In genomic region chr20:5127859-5128409, GRCh38 we compare ENCODE assay signal across 8 cellular contexts. TPM values are rescaled to one million over a fixed set of nuclear protein-coding genes. Genes with fewer than 3 reads are reported as not detected.
DNase-seq lines count a peak whose midpoint lies in the region; ATAC-seq and TF ChIP-seq lines count a peak whose summit lies in the region.

No MANE protein-coding gene starts in this region.

- H3K27me3 ChIP-seq in kidney epithelial cell (ENCODE audit: control insufficient read depth, insufficient read depth, low read length) (no peaks in the 10 kb centered on the region), thymus (ENCODE audit: control insufficient read depth, insufficient read depth) (no peaks in the 10 kb centered on the region)

- intact Hi-C loops in activated CD4-positive, alpha-beta T cell treated with anti-CD3 and anti-CD28 coated beads, Interleukin-2, amount 10 ng/mL, durations not matched to agents 24 days and 14 days (cut with micrococcal nuclease) = loop anchor here (1.0 to 10.0 kb wide), 4 partner anchors 9 to 717 kb away; partner anchors contain the start of gene PCNA

- H3K27ac Mint-ChIP-seq in activated CD4-positive, alpha-beta T cell treated with anti-CD3 and anti-CD28 coated beads, Interleukin-2, amount 10 ng/mL, durations not matched to agents 24 days and 14 days = peak overlapping the region; percentile 98
- peak overlapping the region; percentile 92 for H3K27ac Mint-ChIP-seq in activated naive CD8-positive, alpha-beta T cell

- no peak for TF ChIP-seq CTCF in kidney epithelial cell (IDR thresholded peaks at IDR 0.05; ENCODE audit: insufficient read depth, low read length, poor library complexity, severe bottlenecking)

- H3K36me3 Mint-ChIP-seq in activated CD4-positive, alpha-beta T cell treated with anti-CD3 and anti-CD28 coated beads, Interleukin-2, amount 10 ng/mL, durations not matched to agents 24 days and 14 days (ENCODE audit: low read depth) = peaks cover 15% of the 10 kb centered on the region
- no peaks in the 10 kb centered on the region for H3K36me3 Mint-ChIP-seq in activated naive CD8-positive, alpha-beta T cell

- H3K4me3 ChIP-seq in kidney epithelial cell (ENCODE audit: low read depth, low read length) (peak overlapping the region; percentile 91), thymus (ENCODE audit: low read length) (peak overlapping the region; percentile 96)

- H3K4me3 Mint-ChIP-seq in activated CD4-positive, alpha-beta T cell treated with anti-CD3 and anti-CD28 coated beads, Interleukin-2, amount 10 ng/mL, durations not matched to agents 24 days and 14 days = peak overlapping the region; percentile 95
- H3K4me3 Mint-ChIP-seq in activated naive CD8-positive, alpha-beta T cell = peak overlapping the region; percentile 96

- ATAC-seq in HG03442 (IDR thresholded peaks at IDR 0.05; ENCODE audit: unreplicated experiment) (no peak), GM21515 (IDR thresholded peaks at IDR 0.05; ENCODE audit: unreplicated experiment) (no peak)

- H3K27ac ChIP-seq in thymus (ENCODE audit: low read depth) = peak overlapping the region; percentile 98

- H3K36me3 ChIP-seq in kidney epithelial cell (ENCODE audit: control insufficient read depth, insufficient read depth, low read length) = no peaks in the 10 kb centered on the region
- H3K36me3 ChIP-seq in thymus (ENCODE audit: control insufficient read depth, insufficient read depth) = no peaks in the 10 kb centered on the region

- H3K27me3 Mint-ChIP-seq in activated CD4-positive, alpha-beta T cell treated with anti-CD3 and anti-CD28 coated beads, Interleukin-2, amount 10 ng/mL, durations not matched to agents 24 days and 14 days = no peaks in the 10 kb centered on the region
- H3K27me3 Mint-ChIP-seq in activated naive CD8-positive, alpha-beta T cell = no peaks in the 10 kb centered on the region

- DNase-seq in activated CD4-positive, alpha-beta T cell treated with anti-CD3 and anti-CD28 coated beads, Interleukin-2, amount 10 ng/mL, durations not matched to agents 24 days and 14 days = peak; percentile 60
- no peak for DNase-seq in activated CD4-positive, alpha-beta T cell treated with anti-CD3 and anti-CD28 coated beads, Interleukin-2, amount 50 U/mL, for 48 hours
- DNase-seq in kidney epithelial cell (ENCODE audit: low read depth) = no peak
- no peak for DNase-seq in RKO (ENCODE audit: low spot score)

- H3K9me3 Mint-ChIP-seq in activated CD4-positive, alpha-beta T cell treated with anti-CD3 and anti-CD28 coated beads, Interleukin-2, amount 10 ng/mL, durations not matched to agents 24 days and 14 days = no peaks in the 10 kb centered on the region
- no peaks in the 10 kb centered on the region for H3K9me3 Mint-ChIP-seq in activated naive CD8-positive, alpha-beta T cell (ENCODE audit: low read depth)

- H3K4me1 Mint-ChIP-seq in activated CD4-positive, alpha-beta T cell treated with anti-CD3 and anti-CD28 coated beads, Interleukin-2, amount 10 ng/mL, durations not matched to agents 24 days and 14 days = peaks cover 38% of the 10 kb centered on the region
- H3K4me1 Mint-ChIP-seq in activated naive CD8-positive, alpha-beta T cell (ENCODE audit: low read depth) = peaks cover 33% of the 10 kb centered on the region

- 53% methylated on average over 6 of the region's 6 CpGs for WGBS in thymus

- H3K4me1 ChIP-seq in thymus (ENCODE audit: control insufficient read depth, insufficient read depth, low read length) = peaks cover 11% of the 10 kb centered on the region

- H3K9me3 ChIP-seq in thymus (ENCODE audit: control insufficient read depth) = no peaks in the 10 kb centered on the region

RNA-seq across cellular contexts. Expression of gene CDS2, which starts 1.1 kb away (rescaled TPM):
- total RNA-seq in activated CD4-positive, alpha-beta T cell treated with anti-CD3 and anti-CD28 coated beads, Interleukin-2, amount 10 ng/mL, durations not matched to agents 24 days and 14 days = 34.7 and 39.2 TPM in 2 replicates
- total RNA-seq in kidney epithelial cell = 36.9 and 38.1 TPM in 2 replicates
- polyA plus RNA-seq in thymus = 13.4 TPM

RNA-seq across cellular contexts. Expression of gene PCNA, which starts 8.2 kb away (rescaled TPM):
- total RNA-seq in activated CD4-positive, alpha-beta T cell treated with anti-CD3 and anti-CD28 coated beads, Interleukin-2, amount 10 ng/mL, durations not matched to agents 24 days and 14 days = 532 TPM in 2 replicates
- 89.6 and 92.7 TPM in 2 replicates for total RNA-seq in kidney epithelial cell
- 75.4 TPM for polyA plus RNA-seq in thymus

RNA-seq across cellular contexts. Expression of gene TMEM230, which starts 15.1 kb away (rescaled TPM):
- 86.3 and 86.9 TPM in 2 replicates for total RNA-seq in activated CD4-positive, alpha-beta T cell treated with anti-CD3 and anti-CD28 coated beads, Interleukin-2, amount 10 ng/mL, durations not matched to agents 24 days and 14 days
- total RNA-seq in kidney epithelial cell = 98.2 and 111 TPM in 2 replicates
- polyA plus RNA-seq in thymus = 162 TPM
